ENCODE assay signal across 8 cellular contexts in genomic region chr12:24561411-24561871, GRCh38.
DNase-seq lines count a peak whose midpoint lies in the region; ATAC-seq and TF ChIP-seq lines count a peak whose summit lies in the region.

No MANE protein-coding gene starts in this region.

- DNase-seq in CD4-positive, CD25-positive, alpha-beta regulatory T cell = no peak
- DNase-seq in MG63 (peak; percentile 19), right lobe of liver (peak; percentile 23 to 68 (median 51)), CD1c-positive myeloid dendritic cell (ENCODE audit: extremely low spot score) (no peak)
- DNase-seq in stimulated activated naive CD4-positive, alpha-beta T cell treated with Interleukin-2 at 50 U/mL for 16 hours (lab: John Stamatoyannopoulos, UW) = no peak

- H3K27ac ChIP-seq in CD4-positive, CD25-positive, alpha-beta regulatory T cell (ENCODE audit: insufficient read depth, low read length, poor library complexity, severe bottlenecking) = no peak overlapping the region
- H3K27ac ChIP-seq in cingulate gyrus (ENCODE audit: low read depth, low read length) (peak overlapping the region; percentile 90), right lobe of liver (peak overlapping the region; percentile 87 to 95 (median 87)), thymus (ENCODE audit: low read depth) (no peak overlapping the region)

- no peaks in the 10 kb centered on the region for H3K9me3 ChIP-seq in CD4-positive, CD25-positive, alpha-beta regulatory T cell (ENCODE audit: control insufficient read depth in 2 of 2, low read length in 2 of 2)
- no peaks in the 10 kb centered on the region for H3K9me3 ChIP-seq in MG63
- H3K9me3 ChIP-seq in right lobe of liver = no peaks in the 10 kb centered on the region
- H3K9me3 ChIP-seq in thymus (ENCODE audit: control insufficient read depth) = no peaks in the 10 kb centered on the region

- WGBS in right lobe of liver (ENCODE audit: insufficient coverage, low coverage, low lambda C conversion rate, missing lambda C conversion rate) = 1% methylated on average over 15 of the region's 15 CpGs
- WGBS in thymus = 1% methylated on average over 15 of the region's 15 CpGs

- TF ChIP-seq CTCF in right lobe of liver (IDR thresholded peaks at IDR 0.05) = no peak

- H3K27me3 Mint-ChIP-seq in CD4-positive, CD25-positive, alpha-beta regulatory T cell = peaks cover 65% of the 10 kb centered on the region

- H3K27ac Mint-ChIP-seq in CD4-positive, CD25-positive, alpha-beta regulatory T cell = no peak overlapping the region

- peaks cover 0 to 3% (median 0%) of the 10 kb centered on the region in 7 donors for H3K9me3 Mint-ChIP-seq in CD4-positive, CD25-positive, alpha-beta regulatory T cell

- TF ChIP-seq POLR2A in right lobe of liver (IDR thresholded peaks at IDR 0.05) = no peak

- intact Hi-C loops in right lobe of liver (cut with DNase I) = no loop called here

- peaks cover 0 to 16% (median 6%) of the 10 kb centered on the region in 4 donors for H3K4me1 Mint-ChIP-seq in CD4-positive, CD25-positive, alpha-beta regulatory T cell

- no peak for ATAC-seq in CD4-positive, CD25-positive, alpha-beta regulatory T cell (ENCODE audit: low read depth in 2 of 2)
- ATAC-seq in right lobe of liver (peak; percentile 40 to 62 (median 48)), GM18867 (IDR thresholded peaks at IDR 0.05; ENCODE audit: unreplicated experiment) (no peak)

- peaks cover 23% of the 10 kb centered on the region for H3K27me3 ChIP-seq in CD4-positive, CD25-positive, alpha-beta regulatory T cell (ENCODE audit: control insufficient read depth, insufficient read depth, low read length)
- H3K27me3 ChIP-seq in MG63 (no peaks in the 10 kb centered on the region), right lobe of liver (no peaks in the 10 kb centered on the region), thymus (ENCODE audit: control insufficient read depth, insufficient read depth) (no peaks in the 10 kb centered on the region)

- H3K36me3 Mint-ChIP-seq in CD4-positive, CD25-positive, alpha-beta regulatory T cell = no peaks in the 10 kb centered on the region

- peaks cover 6% of the 10 kb centered on the region for H3K4me1 ChIP-seq in CD4-positive, CD25-positive, alpha-beta regulatory T cell (ENCODE audit: control insufficient read depth, insufficient read depth, low read length, poor library complexity, severe bottlenecking)
- peaks cover 0 to 15% (median 4%) of the 10 kb centered on the region in 4 donors for H3K4me1 ChIP-seq in right lobe of liver
- no peaks in the 10 kb centered on the region for H3K4me1 ChIP-seq in thymus (ENCODE audit: control insufficient read depth, insufficient read depth, low read length)

- no peaks in the 10 kb centered on the region for H3K36me3 ChIP-seq in CD4-positive, CD25-positive, alpha-beta regulatory T cell (ENCODE audit: control insufficient read depth, insufficient read depth, low read length)
- no peaks in the 10 kb centered on the region for H3K36me3 ChIP-seq in MG63
- no peaks in the 10 kb centered on the region for H3K36me3 ChIP-seq in right lobe of liver
- no peaks in the 10 kb centered on the region for H3K36me3 ChIP-seq in thymus (ENCODE audit: control insufficient read depth, insufficient read depth)

- peak overlapping the region; percentile 38 for H3K4me3 ChIP-seq in CD4-positive, CD25-positive, alpha-beta regulatory T cell (ENCODE audit: low read depth, low read length)
- H3K4me3 ChIP-seq in MG63 (peak overlapping the region; percentile 66), right lobe of liver (peak overlapping the region; percentile 76 to 80 (median 79)), thymus (ENCODE audit: low read length) (peak overlapping the region; percentile 68)

- H3K4me3 Mint-ChIP-seq in CD4-positive, CD25-positive, alpha-beta regulatory T cell = peak overlapping the region; percentile 28 to 89 (median 68)

Comparison
In these comparisons a context has a peak if more than half of its experiments do, and no peak if none do; other contexts are left out.
1. ATAC-seq: peak in right lobe of liver (4 of 4); none in CD4-positive, CD25-positive, alpha-beta regulatory T cell (0 of 2) and GM18867 (single experiment).
2. DNase-seq: peak in MG63 (single experiment) and right lobe of liver (3 of 3); none in CD4-positive, CD25-positive, alpha-beta regulatory T cell (0 of 3), stimulated activated naive CD4-positive, alpha-beta T cell treated with Interleukin-2 at 50 U/mL for 16 hours (single experiment) and CD1c-positive myeloid dendritic cell (single experiment).
3. H3K27ac ChIP-seq: peak in cingulate gyrus (single experiment) and right lobe of liver (3 of 3); none in CD4-positive, CD25-positive, alpha-beta regulatory T cell (single experiment) and thymus (single experiment).
4. Peak in every context shown above with its lines, with median percentiles within 50 percentile points of each other: H3K4me3 ChIP-seq.